In the genomic region with DNA sequence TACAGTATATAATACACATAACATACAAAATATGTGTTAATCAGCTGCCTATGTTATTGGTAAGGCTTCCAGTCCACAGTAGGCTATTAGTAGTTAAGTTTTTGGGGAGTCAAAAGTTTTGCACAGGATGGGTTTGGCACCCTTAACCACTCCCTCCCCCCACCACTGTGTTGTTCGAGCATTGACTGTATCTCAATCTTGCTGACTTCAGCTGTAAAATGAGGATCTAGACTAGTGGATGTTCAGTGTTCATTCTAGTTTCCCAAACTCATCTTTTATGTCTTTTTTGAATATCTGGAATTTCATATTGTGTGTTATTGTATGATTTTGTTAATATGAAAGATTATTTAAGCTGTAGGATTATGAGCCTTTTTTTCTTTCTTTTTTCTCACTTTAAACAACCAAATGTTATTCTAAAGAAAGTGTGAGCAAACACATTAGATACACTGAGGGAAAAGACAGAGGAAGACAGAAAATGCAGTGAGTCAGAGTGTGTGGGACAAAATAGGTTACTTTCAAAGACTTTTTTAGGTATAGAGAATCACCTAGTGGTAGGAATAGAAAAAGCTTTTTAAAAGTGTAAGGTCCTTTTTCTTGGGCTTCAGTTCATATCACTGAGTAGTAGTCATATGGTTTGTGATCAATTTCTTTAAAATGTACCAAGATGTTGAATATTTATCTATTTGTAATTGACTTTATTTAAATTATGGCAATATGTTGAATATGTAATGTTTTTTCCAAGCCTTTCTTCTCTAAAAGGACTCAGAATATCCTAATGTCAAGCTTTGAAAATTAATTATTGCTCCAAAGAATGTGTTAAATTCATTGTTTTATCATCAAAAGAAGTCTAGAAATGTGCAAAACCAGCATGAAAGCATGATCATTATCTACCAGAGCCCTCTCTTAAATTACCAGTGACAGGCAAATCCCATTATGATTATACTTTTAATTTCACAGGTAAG, we compare ENCODE assay signal across 8 cellular contexts. TPM values are rescaled to one million over a fixed set of nuclear protein-coding genes. Genes with fewer than 3 reads are reported as not detected.
A peak's percentile ranks its signal among the peaks of the same experiment; 100 is the strongest.
DNase-seq lines count a peak whose midpoint lies in the region; ATAC-seq, FAIRE-seq and TF ChIP-seq lines count a peak whose summit lies in the region.

No MANE protein-coding gene starts in this region.

- dilution Hi-C loops in endothelial cell of umbilical vein (cut with MboI; ENCODE audit: extremely low pct_ligation_motif_present, low sequenced_read_pairs), result loop anchor here (25.0 kb wide), 1 partner anchor 248 kb away; no protein-coding TSS in a partner anchor

- BruUV-seq in endothelial cell of umbilical vein (replicated peaks; lab: Mats Ljungman, UMichigan), result no TSS peak

- FAIRE-seq in endothelial cell of umbilical vein (lab: Jason Lieb, UNC), result peak; percentile 94

- H3K27me3 ChIP-seq in BE2C (peaks cover 5% of the 10 kb centered on the region), endothelial cell of umbilical vein (ENCODE audit: control insufficient read depth in 2 of 2, insufficient read depth in 2 of 2, low read length in 2 of 2) (no peaks in the 10 kb centered on the region)

- H3K9me3 ChIP-seq in BE2C (no peaks in the 10 kb centered on the region), endothelial cell of umbilical vein (replicated peaks; ENCODE audit: control insufficient read depth, insufficient read depth, low read length) (no peaks in the 10 kb centered on the region)

- H3K27ac ChIP-seq in endothelial cell of umbilical vein (ENCODE audit: insufficient read depth, low read depth, low read length), result no peak overlapping the region

- TF ChIP-seq CTCF in BE2C (IDR thresholded peaks at IDR 0.05; ENCODE audit: low read depth, low read length) (peak; percentile 55), endothelial cell of umbilical vein (IDR thresholded peaks at IDR 0.05; ENCODE audit: extremely low read depth in 1 of 2, insufficient read depth in 1 of 2, low read depth in 1 of 2, low read length in 2 of 2) (peak; percentile 50 to 62), omental fat pad (IDR thresholded peaks at IDR 0.05) (peak in 1 of 3 donors; percentile 21)

- no peak overlapping the region for H3K9ac ChIP-seq in endothelial cell of umbilical vein (replicated peaks; ENCODE audit: extremely low read depth, insufficient read depth, low read length)

- H3K4me1 ChIP-seq in BE2C (no peaks in the 10 kb centered on the region), endothelial cell of umbilical vein (ENCODE audit: control insufficient read depth, extremely low read depth, insufficient read depth, low read length) (peaks cover 14% of the 10 kb centered on the region)

- DNase-seq in BE2C (no peak), NOMO-1 treated with dmso at 0.1 percent for 144 hours (lab: John Stamatoyannopoulos, UW; ENCODE audit: unreplicated experiment) (peak; percentile 37), endothelial cell of umbilical vein (ENCODE audit: low read depth, low spot score) (peak; percentile 77), omental fat pad (ENCODE audit: low spot score) (no peak), UCSD-AML1 (lab: John Stamatoyannopoulos, UW; ENCODE audit: unreplicated experiment) (no peak)
- no peak for DNase-seq in activated CD4-positive, CD25-positive, alpha-beta regulatory T cell treated with anti-CD3 and anti-CD28 coated beads, Interleukin-2, amount 50 U/mL, for 72 hours

- intact Hi-C loops in endothelial cell of umbilical vein (cut with micrococcal nuclease), result loop anchor here (1.0 to 5.0 kb wide), 7 partner anchors 34 to 371 kb away; a partner anchor contains a TSS

- H3K4me3 ChIP-seq in BE2C (ENCODE audit: low read depth, low read length) (no peak overlapping the region), endothelial cell of umbilical vein (replicated peaks in 1 of 3; ENCODE audit: insufficient read depth in 1 of 3, low read depth in 1 of 3, low read length in 3 of 3) (no peak overlapping the region)

- H3K79me2 ChIP-seq in endothelial cell of umbilical vein (ENCODE audit: control insufficient read depth, insufficient read depth, low read length), result no peaks in the 10 kb centered on the region

- H4K20me1 ChIP-seq in endothelial cell of umbilical vein (replicated peaks; ENCODE audit: control insufficient read depth, extremely low read depth, insufficient read depth, low read length), result no peaks in the 10 kb centered on the region

- ATAC-seq in GM18909 (IDR thresholded peaks at IDR 0.05; ENCODE audit: poor library complexity, unreplicated experiment) (peak; percentile 74), HG03442 (IDR thresholded peaks at IDR 0.05; ENCODE audit: unreplicated experiment) (peak; percentile 87), omental fat pad (ENCODE audit: low FRiP score) (peak; percentile 86)

- no peaks in the 10 kb centered on the region for H3K9me1 ChIP-seq in endothelial cell of umbilical vein (replicated peaks; ENCODE audit: control insufficient read depth, extremely low read depth, insufficient read depth, low read length)

- H3K36me3 ChIP-seq in BE2C (no peaks in the 10 kb centered on the region), endothelial cell of umbilical vein (ENCODE audit: control insufficient read depth in 2 of 2, extremely low read depth in 1 of 2, insufficient read depth in 2 of 2, low read length in 2 of 2) (no peaks in the 10 kb centered on the region)

- H3K4me2 ChIP-seq in endothelial cell of umbilical vein (ENCODE audit: insufficient read depth, low read length), result no peak overlapping the region

- POLR2A ChIA-PET in endothelial cell of umbilical vein (lab: Charles Lee), result interaction anchor here (1.2 kb wide), 1 partner anchor 34 kb away, joined by 4 read pairs; a partner anchor contains a TSS

- TF ChIP-seq POLR2A in endothelial cell of umbilical vein (IDR thresholded peaks at IDR 0.05; ENCODE audit: low read depth, low read length), result no peak

- H2AFZ ChIP-seq in endothelial cell of umbilical vein (ENCODE audit: low read depth, low read length), result no peak overlapping the region

- CTCF ChIA-PET in endothelial cell of umbilical vein (lab: Charles Lee), result interaction anchor here (0.6 to 10.2 kb wide), 49 partner anchors 7 to 376 kb away, joined by 3 to 359 read pairs (median 5); a partner anchor contains a TSS

TF ChIP-seq in endothelial cell of umbilical vein, 7 proteins besides CTCF, POLR2A, EP300 and RAD21:
- TF ChIP-seq MYC (IDR thresholded peaks at IDR 0.05; ENCODE audit: low read depth, low read length) (no peak), POLR2AphosphoS5 (IDR thresholded peaks at IDR 0.05; ENCODE audit: insufficient read depth, low read depth, low read length) (no peak), EZH2 (IDR thresholded peaks at IDR 0.05; ENCODE audit: borderline replicate concordance, low read depth, low read length, severe bottlenecking) (no peak), FOS (IDR thresholded peaks at IDR 0.05; ENCODE audit: borderline replicate concordance, insufficient read depth, low read length) (peak; percentile 79)
- TF ChIP-seq, protein P1, sequence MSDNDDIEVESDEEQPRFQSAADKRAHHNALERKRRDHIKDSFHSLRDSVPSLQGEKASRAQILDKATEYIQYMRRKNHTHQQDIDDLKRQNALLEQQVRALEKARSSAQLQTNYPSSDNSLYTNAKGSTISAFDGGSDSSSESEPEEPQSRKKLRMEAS (IDR thresholded peaks at IDR 0.05; ENCODE audit: insufficient read depth, insufficient read length), result no peak
TF ChIP-seq in endothelial cell of umbilical vein: peak in this region for 1.

RNA-seq across cellular contexts. Expression of a gene that starts 17.9 kb away (rescaled TPM):
- polyA plus RNA-seq in BE2C (2012; ENCODE audit: insufficient read depth, insufficient read length, low read depth), result 24.8 TPM
- total RNA-seq in endothelial cell of umbilical vein (66.2 and 72.9 TPM in 2 replicates), omental fat pad (1 to 10 TPM in 3 of 4 donors, under 1 TPM in 1; 0.88 to 4.1 (median 2.4) TPM)
- polyA plus RNA-seq in endothelial cell of umbilical vein, result 3.8 and 6.4 TPM in 2 replicates
- 22.2 and 23.2 TPM in 2 replicates for polyA plus RNA-seq in endothelial cell of umbilical vein (2011; cell fraction: cytosol; rRNA removed)
- 34.5 and 55.7 TPM in 2 replicates for polyA plus RNA-seq in endothelial cell of umbilical vein (2011; cell fraction: nucleus; rRNA removed)
- 20.3 and 71.4 TPM in 2 replicates for polyA plus RNA-seq in endothelial cell of umbilical vein (2012)
- polyA minus RNA-seq in endothelial cell of umbilical vein, result 10.5 and 12.0 TPM in 2 replicates
- 35.9 TPM for polyA minus RNA-seq in endothelial cell of umbilical vein (2011; cell fraction: cytosol; rRNA and poly(A)+ RNA removed)
- polyA minus RNA-seq in endothelial cell of umbilical vein (2011; cell fraction: nucleus; rRNA and poly(A)+ RNA removed), result 16.9 and 28.9 TPM in 2 replicates

RNA-seq across cellular contexts. Expression of a gene that starts 33.7 kb away (rescaled TPM):
- 1.0 TPM for polyA plus RNA-seq in BE2C (2012; ENCODE audit: insufficient read depth, insufficient read length, low read depth)
- total RNA-seq in endothelial cell of umbilical vein (88.9 and 93.0 TPM in 2 replicates), omental fat pad (10 to 100 TPM; 27.1 to 39.1 (median 35.7) TPM)
- polyA plus RNA-seq in endothelial cell of umbilical vein, result 18.5 and 23.1 TPM in 2 replicates
- 18.2 and 18.3 TPM in 2 replicates for polyA plus RNA-seq in endothelial cell of umbilical vein (2011; cell fraction: cytosol; rRNA removed)
- polyA plus RNA-seq in endothelial cell of umbilical vein (2011; cell fraction: nucleus; rRNA removed), result 35.6 and 36.4 TPM in 2 replicates
- 22.8 and 30.2 TPM in 2 replicates for polyA plus RNA-seq in endothelial cell of umbilical vein (2012)
- polyA minus RNA-seq in endothelial cell of umbilical vein, result 114 and 116 TPM in 2 replicates
- 22.9 TPM for polyA minus RNA-seq in endothelial cell of umbilical vein (2011; cell fraction: cytosol; rRNA and poly(A)+ RNA removed)
- polyA minus RNA-seq in endothelial cell of umbilical vein (2011; cell fraction: nucleus; rRNA and poly(A)+ RNA removed), result 109 and 123 TPM in 2 replicates

Comparison
In these comparisons a context has a peak if more than half of its experiments do, and no peak if none do; other contexts are left out.
1. DNase-seq: peak in NOMO-1 treated with dmso at 0.1 percent for 144 hours (single experiment) and endothelial cell of umbilical vein (single experiment); none in BE2C (single experiment), omental fat pad (single experiment), activated CD4-positive, CD25-positive, alpha-beta regulatory T cell treated with anti-CD3 and anti-CD28 coated beads, Interleukin-2, amount 50 U/mL, for 72 hours (single experiment) and UCSD-AML1 (single experiment).
2. RNA of a gene that starts 17.9 kb away (total RNA-seq): 66.2 to 72.9 TPM in endothelial cell of umbilical vein; 0.88 to 4.1 TPM in omental fat pad; every median in the first group is over 10 times any median in the second.
3. Peak in every context shown above with its lines, with median percentiles within 50 percentile points of each other: ATAC-seq.